Comparison of ENCODE assay signal across 10 cellular contexts in genomic region chr7:92632791-92633190, GRCh38. TPM values are rescaled to one million over a fixed set of nuclear protein-coding genes. Genes with fewer than 3 reads are reported as not detected.
DNase-seq lines count a peak whose midpoint lies in the region; ATAC-seq, FAIRE-seq and TF ChIP-seq lines count a peak whose summit lies in the region.
"Had no signal": no experiment of that assay in that cellular context is flagged by ENCODE, and none has a peak within 500 bp of the region (broad histone marks: within the 10 kb centered on the region; RNA-seq: fewer than 3 reads in every experiment).

No MANE protein-coding gene starts in this region.

- H3K4me1 Mint-ChIP-seq in activated naive CD4-positive, alpha-beta T cell treated with anti-CD3 and anti-CD28 coated beads, Interleukin-2, amount 10 ng/mL, durations not matched to agents 7 days and 5 days: peaks cover 66% of the 10 kb centered on the region

- H4K20me1 ChIP-seq in keratinocyte (ENCODE audit: control insufficient read depth, extremely low read depth, insufficient read depth, low read length): no peaks in the 10 kb centered on the region

- DNase-seq in activated naive CD4-positive, alpha-beta T cell treated with anti-CD3 and anti-CD28 coated beads, Interleukin-2, amount 10 ng/mL, durations not matched to agents 7 days and 5 days: no peak
- no peak for DNase-seq in activated naive CD4-positive, alpha-beta T cell treated with anti-CD3 and anti-CD28 coated beads, Interleukin-2, amount 50 U/mL, for 16 hours
- DNase-seq in activated naive CD4-positive, alpha-beta T cell treated with anti-CD3 and anti-CD28 coated beads, Interleukin-2, amount 50 U/mL, for 72 hours (ENCODE audit: low spot score in 2 of 2): no peak
- no peak for DNase-seq in keratinocyte (ENCODE audit: low read depth, low spot score)
- no peak for DNase-seq in thoracic aorta (ENCODE audit: low spot score)
- DNase-seq in NCI-H748 (lab: John Stamatoyannopoulos, UW; ENCODE audit: unreplicated experiment): no peak
- no peak for DNase-seq in erythroblast (lab: John Stamatoyannopoulos, UW)

- H3K9me3 Mint-ChIP-seq in activated naive CD4-positive, alpha-beta T cell treated with anti-CD3 and anti-CD28 coated beads, Interleukin-2, amount 10 ng/mL, durations not matched to agents 7 days and 5 days: peaks cover 20% of the 10 kb centered on the region
- H3K9me3 Mint-ChIP-seq in activated naive CD4-positive, alpha-beta T cell treated with anti-CD3 and anti-CD28 coated beads, Interleukin-2, amount 50 U/mL, for 72 hours: peaks cover 0 to 17% of the 10 kb centered on the region in 2 donors
- H3K9me3 Mint-ChIP-seq: IgD-negative memory B cell had no signal

- FAIRE-seq in keratinocyte (lab: Jason Lieb, UNC): no peak
- FAIRE-seq: TTC549 had no signal

- no peak for TF ChIP-seq POLR2A in erythroblast (IDR thresholded peaks at IDR 0.05; ENCODE audit: low read length)

- dilution Hi-C loops in keratinocyte (cut with MboI; ENCODE audit: extremely low pct_ligation_motif_present, low sequenced_read_pairs): no loop called here

- no peaks in the 10 kb centered on the region for H3K27me3 ChIP-seq in keratinocyte (ENCODE audit: control insufficient read depth, extremely low read depth, insufficient read depth, low read length)
- H3K27me3 ChIP-seq in thoracic aorta (replicated peaks; ENCODE audit: insufficient read depth): no peaks in the 10 kb centered on the region

- no peak overlapping the region for H3K9ac ChIP-seq in keratinocyte (ENCODE audit: control insufficient read depth, extremely low read depth, insufficient read depth, low read length)

- no peak overlapping the region for H2AFZ ChIP-seq in keratinocyte (ENCODE audit: control insufficient read depth, low read length)

- H3K9me3 ChIP-seq in keratinocyte (ENCODE audit: control insufficient read depth, low read depth, low read length): peaks cover 2% of the 10 kb centered on the region
- no peaks in the 10 kb centered on the region for H3K9me3 ChIP-seq in thoracic aorta

- H3K4me3 ChIP-seq in keratinocyte (ENCODE audit: control insufficient read depth in 2 of 3, extremely low read depth in 1 of 3, insufficient read depth in 2 of 3, low read depth in 1 of 3, low read length in 3 of 3) (peak overlapping the region in 1 of 3 experiments; percentile 35), thoracic aorta (peak overlapping the region; percentile 34)

- H3K27ac ChIP-seq in keratinocyte (ENCODE audit: control insufficient read depth, insufficient read depth, low read length) (peak overlapping the region; percentile 90), thoracic aorta (peak overlapping the region; percentile 57 to 69)

- CTCF ChIA-PET in activated naive CD4-positive, alpha-beta T cell treated with anti-CD3 and anti-CD28 coated beads, Interleukin-2, amount 10 ng/mL, durations not matched to agents 7 days and 5 days (lab: Charles Lee): interaction anchor here (1.2 to 1.4 kb wide), 2 partner anchors 11 to 201 kb away, joined by 3 to 5 read pairs; no protein-coding TSS in a partner anchor

- no peak for TF ChIP-seq CTCF in keratinocyte (optimal IDR thresholded peaks at IDR 0.05 in 1 of 3, IDR thresholded peaks at IDR 0.05 in 1 of 3, conservative IDR thresholded peaks at IDR 0.05 in 1 of 3; ENCODE audit: extremely low read depth in 1 of 3, insufficient read depth in 2 of 3, low read length in 3 of 3)
- TF ChIP-seq CTCF in thoracic aorta (IDR thresholded peaks at IDR 0.05): no peak

- H3K36me3 ChIP-seq in keratinocyte (ENCODE audit: control insufficient read depth in 2 of 2, extremely low read depth in 1 of 2, insufficient read depth in 2 of 2, low read length in 2 of 2) (peaks cover 2 to 10% of the 10 kb centered on the region in 2 experiments), thoracic aorta (no peaks in the 10 kb centered on the region)

- H3K9me1 ChIP-seq in keratinocyte (ENCODE audit: control insufficient read depth, extremely low read depth, insufficient read depth, low read length): no peaks in the 10 kb centered on the region

- no peaks in the 10 kb centered on the region for H3K27me3 Mint-ChIP-seq in activated naive CD4-positive, alpha-beta T cell treated with anti-CD3 and anti-CD28 coated beads, Interleukin-2, amount 10 ng/mL, durations not matched to agents 7 days and 5 days

- H3K79me2 ChIP-seq in keratinocyte (ENCODE audit: control insufficient read depth, insufficient read depth, low read length): peaks cover 47% of the 10 kb centered on the region

- H3K27ac Mint-ChIP-seq in activated naive CD4-positive, alpha-beta T cell treated with anti-CD3 and anti-CD28 coated beads, Interleukin-2, amount 10 ng/mL, durations not matched to agents 7 days and 5 days: peak overlapping the region; percentile 85
- peak overlapping the region; percentile 96 to 98 for H3K27ac Mint-ChIP-seq in activated naive CD4-positive, alpha-beta T cell treated with anti-CD3 and anti-CD28 coated beads, Interleukin-2, amount 50 U/mL, for 72 hours
- H3K27ac Mint-ChIP-seq: IgD-negative memory B cell had no signal

- peaks cover 41% of the 10 kb centered on the region for H3K4me1 ChIP-seq in keratinocyte (ENCODE audit: control insufficient read depth, extremely low read depth, insufficient read depth, low read length)
- H3K4me1 ChIP-seq in thoracic aorta (ENCODE audit: control insufficient read depth in 1 of 2, low read depth in 2 of 2): peaks cover 34 to 44% of the 10 kb centered on the region in 2 donors

- ATAC-seq in activated naive CD4-positive, alpha-beta T cell treated with anti-CD3 and anti-CD28 coated beads, Interleukin-2, amount 50 U/mL, for 72 hours: no peak
- ATAC-seq in thoracic aorta (ENCODE audit: insufficient number of reproducible peaks, low FRiP score, low read depth): no peak
- no peak for ATAC-seq in HG02763 (IDR thresholded peaks at IDR 0.05; ENCODE audit: unreplicated experiment)

- peaks cover 33% of the 10 kb centered on the region for H3K36me3 Mint-ChIP-seq in activated naive CD4-positive, alpha-beta T cell treated with anti-CD3 and anti-CD28 coated beads, Interleukin-2, amount 10 ng/mL, durations not matched to agents 7 days and 5 days
- peaks cover 17 to 25% of the 10 kb centered on the region in 2 donors for H3K36me3 Mint-ChIP-seq in activated naive CD4-positive, alpha-beta T cell treated with anti-CD3 and anti-CD28 coated beads, Interleukin-2, amount 50 U/mL, for 72 hours

- H3K4me3 Mint-ChIP-seq in activated naive CD4-positive, alpha-beta T cell treated with anti-CD3 and anti-CD28 coated beads, Interleukin-2, amount 10 ng/mL, durations not matched to agents 7 days and 5 days: no peak overlapping the region
- H3K4me3 Mint-ChIP-seq: IgD-negative memory B cell had no signal

- peak overlapping the region; percentile 78 for H3K4me2 ChIP-seq in keratinocyte (ENCODE audit: control insufficient read depth, extremely low read depth, insufficient read depth, low read depth, low read length)

RNA-seq across cellular contexts. Expression of gene FAM133B, which starts 42.6 kb away (rescaled TPM):
- total RNA-seq in activated naive CD4-positive, alpha-beta T cell treated with anti-CD3 and anti-CD28 coated beads, Interleukin-2, amount 50 U/mL, for 72 hours: 10 to 100 TPM; 28.4 to 34.9 TPM
- polyA plus RNA-seq in keratinocyte: 12.4 to 24.0 TPM (median 17.3 TPM) in 3 replicates
- 108 TPM for polyA plus RNA-seq in keratinocyte (2011; ENCODE audit: low read depth)
- 9.4 and 13.4 TPM in 2 replicates for polyA plus RNA-seq in keratinocyte (2011; cell fraction: cytosol; rRNA removed)
- 14.8 and 21.7 TPM in 2 replicates for polyA plus RNA-seq in keratinocyte (2011; cell fraction: nucleus; rRNA removed)
- 17.9 and 20.4 TPM in 2 replicates for polyA plus RNA-seq in keratinocyte (2012; ENCODE audit: low replicate concordance)
- polyA minus RNA-seq in keratinocyte: 1.3 to 11.4 TPM (median 3.8 TPM) in 3 replicates
- 6.5 TPM for polyA minus RNA-seq in keratinocyte (2011; cell fraction: cytosol; rRNA and poly(A)+ RNA removed)
- 8.1 and 19.2 TPM in 2 replicates for polyA minus RNA-seq in keratinocyte (2011; cell fraction: nucleus; rRNA and poly(A)+ RNA removed)
- 10 to 100 TPM; 18.1 to 29.5 TPM for total RNA-seq in thoracic aorta
